Comparison of ENCODE assay signal across 1 cellular context in genomic region chr7:100573691-100574361, GRCh38.
TF ChIP-seq lines count a peak whose summit lies in the region.

Gene SAP25 (minus strand): TSS chr7:100573900. CDS start chr7:100573742, 158 bp downstream.

TF ChIP-seq in HepG2, 621 proteins besides CTCF, POLR2A, EP300 and RAD21 (continued from another document and continues in another):
- TF ChIP-seq ZNF512B (CRISPR knock-in tag; IDR thresholded peaks at IDR 0.05; ENCODE audit: borderline replicate concordance) (no peak), TBX3 (IDR thresholded peaks at IDR 0.05; ENCODE audit: borderline replicate concordance) (no peak), MXD4 (CRISPR knock-in tag; IDR thresholded peaks at IDR 0.05) (no peak), ZNF572 (CRISPR knock-in tag; IDR thresholded peaks at IDR 0.05) (no peak), TAF1 (CRISPR knock-in tag; IDR thresholded peaks at IDR 0.05) (no peak), HINFP (CRISPR knock-in tag; IDR thresholded peaks at IDR 0.05; ENCODE audit: low read depth) (no peak), ZHX2 (IDR thresholded peaks at IDR 0.05; ENCODE audit: low read depth) (peak; percentile 63; the same call in 1 of the 2 replicates), ZHX2 (CRISPR knock-in tag; IDR thresholded peaks at IDR 0.05; ENCODE audit: borderline replicate concordance) (no peak), HCFC1 (IDR thresholded peaks at IDR 0.05; ENCODE audit: low read depth, low read length) (no peak), THAP8 (CRISPR knock-in tag; IDR thresholded peaks at IDR 0.05; ENCODE audit: borderline replicate concordance) (no peak), IKZF5 (CRISPR knock-in tag; IDR thresholded peaks at IDR 0.05) (no peak), HNRNPK (IDR thresholded peaks at IDR 0.05; ENCODE audit: low read depth, low read length, poor library complexity, severe bottlenecking) (peak; percentile 46), EED (CRISPR knock-in tag; IDR thresholded peaks at IDR 0.05) (no peak), IRX3 (CRISPR knock-in tag; IDR thresholded peaks at IDR 0.05; ENCODE audit: borderline replicate concordance, low read depth) (no peak), FOSL1 (CRISPR knock-in tag; IDR thresholded peaks at IDR 0.05; ENCODE audit: borderline replicate concordance) (no peak), ZNF777 (CRISPR knock-in tag; IDR thresholded peaks at IDR 0.05) (no peak), PCBP1 (IDR thresholded peaks at IDR 0.05; ENCODE audit: borderline replicate concordance, low read depth, low read length) (0 out of 2 replicates have a peak, but pooled peaks have one; percentile 74), HNRNPL (IDR thresholded peaks at IDR 0.05; ENCODE audit: low read depth, low read length) (peak; percentile 37; the same call in 1 of the 2 replicates), PLRG1 (conservative IDR thresholded peaks at IDR 0.05) (no peak), ZNF672 (CRISPR knock-in tag; IDR thresholded peaks at IDR 0.05) (no peak; the same call in 1 of the 2 replicates), HHEX (CRISPR knock-in tag; IDR thresholded peaks at IDR 0.05) (no peak), SATB2 (CRISPR knock-in tag; IDR thresholded peaks at IDR 0.05) (no peak), PBX2 (CRISPR knock-in tag; IDR thresholded peaks at IDR 0.05) (no peak), ZNF264 (CRISPR knock-in tag; IDR thresholded peaks at IDR 0.05) (no peak), FOXP1 (IDR thresholded peaks at IDR 0.05) (no peak), FOXP1 (CRISPR knock-in tag; IDR thresholded peaks at IDR 0.05) (no peak), RAD51 (IDR thresholded peaks at IDR 0.05; ENCODE audit: borderline replicate concordance) (no peak), ZNF205 (CRISPR knock-in tag; IDR thresholded peaks at IDR 0.05) (no peak), BRD4 (CRISPR knock-in tag; IDR thresholded peaks at IDR 0.05) (no peak), MXI1 (IDR thresholded peaks at IDR 0.05; ENCODE audit: borderline replicate concordance, low read depth, low read length) (no peak; the same call in 2 of the 3 replicates), ZNF580 (CRISPR knock-in tag; IDR thresholded peaks at IDR 0.05; ENCODE audit: borderline replicate concordance, low read depth) (no peak), NFIC (IDR thresholded peaks at IDR 0.05; ENCODE audit: low read length) (no peak), CSRNP2 (CRISPR knock-in tag; conservative IDR thresholded peaks at IDR 0.05; ENCODE audit: low read depth) (no peak), AKNA (CRISPR knock-in tag; IDR thresholded peaks at IDR 0.05; ENCODE audit: borderline replicate concordance) (no peak), AGO2 (optimal IDR thresholded peaks at IDR 0.05; ENCODE audit: low read depth, low read length) (peak; percentile 96), PPARG (CRISPR knock-in tag; conservative IDR thresholded peaks at IDR 0.05) (no peak), ZNF788 (CRISPR knock-in tag; IDR thresholded peaks at IDR 0.05; ENCODE audit: borderline replicate concordance) (no peak), SNRNP70 (IDR thresholded peaks at IDR 0.05; ENCODE audit: low read depth, low read length) (0 out of 2 replicates have a peak, but pooled peaks have one; percentile 51), SAP130 (CRISPR knock-in tag; IDR thresholded peaks at IDR 0.05; ENCODE audit: low read depth) (no peak), DMAP1 (CRISPR knock-in tag; IDR thresholded peaks at IDR 0.05) (no peak), ATF4 (CRISPR knock-in tag; IDR thresholded peaks at IDR 0.05) (no peak), RBM39 (IDR thresholded peaks at IDR 0.05; ENCODE audit: low read depth, low read length, poor library complexity, severe bottlenecking) (peak; percentile 76), CBX1 (IDR thresholded peaks at IDR 0.05; ENCODE audit: low read depth) (no peak)
